ENCODE assay signal across 9 cellular contexts in the genomic region with DNA sequence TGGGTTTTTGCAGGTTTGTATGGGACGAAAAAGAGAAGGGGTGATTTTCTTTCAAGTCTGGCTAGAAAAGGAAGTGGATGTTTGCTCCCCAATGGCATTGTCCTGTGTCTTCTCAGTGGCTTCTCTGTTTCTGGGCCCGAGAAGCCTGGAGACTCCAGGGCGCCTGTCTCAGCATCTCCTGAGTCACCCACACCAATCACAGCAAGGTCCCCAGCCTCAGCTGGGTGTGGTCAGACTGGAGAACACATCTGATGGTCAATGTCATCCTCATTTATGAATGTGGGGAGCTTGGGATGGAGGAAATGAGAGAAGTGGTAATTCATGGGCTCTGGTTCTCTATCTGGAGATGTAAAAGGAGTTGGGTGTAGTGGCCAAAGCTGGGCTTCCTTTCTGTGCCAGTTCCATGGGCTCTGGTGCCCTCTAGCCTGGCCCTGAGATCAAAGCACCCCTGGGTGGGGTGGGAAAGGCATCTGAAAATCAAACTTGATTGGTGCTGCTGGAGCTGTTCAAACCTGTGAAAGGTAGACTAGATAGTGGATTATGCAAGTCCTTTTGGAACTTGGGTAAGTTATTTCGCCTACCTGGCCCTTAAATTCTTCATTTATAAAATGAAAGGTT. TPM values are rescaled to one million over a fixed set of nuclear protein-coding genes. Genes with fewer than 3 reads are reported as not detected.
DNase-seq lines count a peak whose midpoint lies in the region; ATAC-seq and TF ChIP-seq lines count a peak whose summit lies in the region.
"Had no signal": no experiment of that assay in that cellular context is flagged by ENCODE, and none has a peak within 500 bp of the region (broad histone marks: within the 10 kb centered on the region; RNA-seq: fewer than 3 reads in every experiment).

No MANE protein-coding gene starts in this region.

- H3K27ac ChIP-seq in esophagus muscularis mucosa (replicated peaks in 1 of 4): no peak overlapping the region
- H3K27ac ChIP-seq in sigmoid colon: no peak overlapping the region

- DNase-seq in SHP77 (lab: John Stamatoyannopoulos, UW): peak; percentile 10 to 19
- DNase-seq in SHP77 treated with DMSO at 0.1 percent for 48 hours (lab: John Stamatoyannopoulos, UW): no peak
- peak; percentile 46 for DNase-seq in NCI-H748 treated with DMSO at 0.1 percent for 48 hours (lab: John Stamatoyannopoulos, UW)
- DNase-seq in esophagus muscularis mucosa (ENCODE audit: extremely low spot score): no peak
- DNase-seq in stimulated activated naive B cell treated with anti-CD40 and anti-IgM and Interleukin-4, amounts not matched to agents 10 μg/mL and 1 μg/mL and 100 μg/mL, for 72 hours: no peak
- no peak for DNase-seq in sigmoid colon
- DNase-seq in G401 (ENCODE audit: low spot score): no peak
- DNase-seq in cortex of kidney (lab: John Stamatoyannopoulos, UW): no peak

- no peaks in the 10 kb centered on the region for H3K9me3 ChIP-seq in esophagus muscularis mucosa
- H3K9me3 ChIP-seq in sigmoid colon: no peaks in the 10 kb centered on the region
- H3K9me3 ChIP-seq: Caco-2 had no signal

- peaks cover 5 to 10% of the 10 kb centered on the region in 2 donors for H3K4me1 Mint-ChIP-seq in stimulated activated naive B cell treated with anti-CD40 and anti-IgM and Interleukin-4, amounts not matched to agents 10 μg/mL and 1 μg/mL and 100 μg/mL, for 72 hours

- in situ Hi-C loops in G401 (cut with HindIII; ENCODE audit: low sequenced_read_pairs): no loop called here

- H3K4me3 Mint-ChIP-seq in stimulated activated naive B cell treated with anti-CD40 and anti-IgM and Interleukin-4, amounts not matched to agents 10 μg/mL and 1 μg/mL and 100 μg/mL, for 72 hours: no peak overlapping the region

- ATAC-seq in stimulated activated naive B cell treated with anti-CD40 and anti-IgM and Interleukin-4, amounts not matched to agents 10 μg/mL and 1 μg/mL and 100 μg/mL, for 72 hours (replicated peaks): peak; percentile 80 to 85

- peak overlapping the region; percentile 28 for H3K27ac Mint-ChIP-seq in stimulated activated naive B cell treated with anti-CD40 and anti-IgM and Interleukin-4, amounts not matched to agents 10 μg/mL and 1 μg/mL and 100 μg/mL, for 72 hours

- H3K9me3 Mint-ChIP-seq in stimulated activated naive B cell treated with anti-CD40 and anti-IgM and Interleukin-4, amounts not matched to agents 10 μg/mL and 1 μg/mL and 100 μg/mL, for 72 hours: no peaks in the 10 kb centered on the region

- H3K4me1 ChIP-seq in esophagus muscularis mucosa (no peaks in the 10 kb centered on the region), sigmoid colon (no peaks in the 10 kb centered on the region)
- H3K4me1 ChIP-seq: Caco-2 had no signal

- TF ChIP-seq POLR2A in esophagus muscularis mucosa (IDR thresholded peaks at IDR 0.05; ENCODE audit: low read depth): no peak
- no peak for TF ChIP-seq POLR2A in sigmoid colon (IDR thresholded peaks at IDR 0.05)

- intact Hi-C loops in esophagus muscularis mucosa (cut with DNase I): loop anchor here (5.0 kb wide), 1 partner anchor 297 kb away; no protein-coding TSS in a partner anchor
- intact Hi-C loops in sigmoid colon (cut with DNase I): no loop called here

- H3K36me3 ChIP-seq in esophagus muscularis mucosa (no peaks in the 10 kb centered on the region), sigmoid colon (no peaks in the 10 kb centered on the region)

- H3K27me3 Mint-ChIP-seq in stimulated activated naive B cell treated with anti-CD40 and anti-IgM and Interleukin-4, amounts not matched to agents 10 μg/mL and 1 μg/mL and 100 μg/mL, for 72 hours: peaks cover 0 to 11% of the 10 kb centered on the region in 2 donors

- no peak for TF ChIP-seq EP300 in esophagus muscularis mucosa (IDR thresholded peaks at IDR 0.05)
- no peak for TF ChIP-seq EP300 in sigmoid colon (IDR thresholded peaks at IDR 0.05)

- 82% methylated on average over 4 of the region's 4 CpGs for WGBS in esophagus muscularis mucosa
- 89 to 90% methylated on average over 4 of the region's 4 CpGs for WGBS in sigmoid colon, 2 donors

- TF ChIP-seq CTCF in esophagus muscularis mucosa (IDR thresholded peaks at IDR 0.05): peak; percentile 21 to 47 (median 42)
- no peak for TF ChIP-seq CTCF in sigmoid colon (IDR thresholded peaks at IDR 0.05)

- no peak overlapping the region for H3K4me3 ChIP-seq in esophagus muscularis mucosa
- H3K4me3 ChIP-seq in sigmoid colon: no peak overlapping the region

- no peaks in the 10 kb centered on the region for H3K36me3 Mint-ChIP-seq in stimulated activated naive B cell treated with anti-CD40 and anti-IgM and Interleukin-4, amounts not matched to agents 10 μg/mL and 1 μg/mL and 100 μg/mL, for 72 hours

- H3K27me3 ChIP-seq in esophagus muscularis mucosa: no peaks in the 10 kb centered on the region
- no peaks in the 10 kb centered on the region for H3K27me3 ChIP-seq in sigmoid colon

RNA-seq across cellular contexts. Expression of a gene that starts 13.4 kb away (rescaled TPM):
- total RNA-seq in esophagus muscularis mucosa: 10 to 100 TPM; 11.2 to 98.9 (median 41.1) TPM
- 100 to 1,000 TPM in 1 of 4 donors, 10 to 100 TPM in 3; 14.1 to 123 (median 18.4) TPM for total RNA-seq in sigmoid colon
- polyA plus RNA-seq in sigmoid colon: 10 to 100 TPM; 33.0 to 51.6 (median 43.1) TPM
- 2.4 and 5.8 TPM in 2 replicates for total RNA-seq in G401 (2014; rRNA removed; shearing (Covaris generic))

RNA-seq across cellular contexts. Expression of a gene that starts 32.7 kb away (rescaled TPM):
- total RNA-seq in esophagus muscularis mucosa (1,000 to 10,000 TPM in 2 of 4 donors, 100 to 1,000 TPM in 2; 432 to 1,374 (median 1,046) TPM), sigmoid colon (1,000 to 10,000 TPM in 3 of 4 donors, 100 to 1,000 TPM in 1; 708 to 2,145 (median 1,875) TPM)
- polyA plus RNA-seq in sigmoid colon: 1,000 to 10,000 TPM; 1,833 to 2,533 (median 1,930) TPM
- 1,415 and 1,774 TPM in 2 replicates for total RNA-seq in G401 (2014; rRNA removed; shearing (Covaris generic))

Comparison
In these comparisons a context has a peak if more than half of its experiments do, and no peak if none do; other contexts are left out.
1. DNase-seq: peak in SHP77 (2 of 2) and NCI-H748 treated with DMSO at 0.1 percent for 48 hours (single experiment); none in SHP77 treated with DMSO at 0.1 percent for 48 hours (single experiment), esophagus muscularis mucosa (single experiment), stimulated activated naive B cell treated with anti-CD40 and anti-IgM and Interleukin-4, amounts not matched to agents 10 μg/mL and 1 μg/mL and 100 μg/mL, for 72 hours (single experiment), sigmoid colon (single experiment), G401 (single experiment) and cortex of kidney (single experiment).
2. CTCF ChIP-seq: peak in esophagus muscularis mucosa (3 of 3); none in sigmoid colon (0 of 4).